24 cellular contexts compared by ENCODE assay signal in the genomic region with DNA sequence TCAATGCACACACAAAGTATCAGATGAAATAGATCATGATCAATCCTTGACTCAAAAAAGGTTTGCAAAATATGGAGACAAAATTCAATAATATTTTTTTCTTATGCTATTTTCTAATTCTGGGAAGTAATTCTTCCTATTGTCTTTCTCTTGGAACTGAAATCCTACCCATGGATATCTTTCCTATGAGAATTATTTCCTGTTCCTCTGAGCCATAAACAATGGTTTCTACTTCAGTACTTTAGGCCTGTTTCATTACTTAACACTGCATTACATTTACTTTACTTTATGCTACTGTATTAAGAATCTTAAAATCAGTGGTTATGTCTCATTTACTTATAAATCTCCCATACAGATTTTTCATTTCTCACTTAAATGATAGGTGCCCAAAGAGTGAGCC.
DNase-seq lines count a peak whose midpoint lies in the region; TF ChIP-seq lines count a peak whose summit lies in the region.
"Had no signal": no experiment of that assay in that cellular context is flagged by ENCODE, and none has a peak within 500 bp of the region (broad histone marks: within the 10 kb centered on the region; RNA-seq: fewer than 3 reads in every experiment).

No MANE protein-coding gene starts in this region.

- peaks cover 12% of the 10 kb centered on the region for H3K4me1 Mint-ChIP-seq in endothelial cell (ENCODE audit: unreplicated experiment)
- H3K4me1 Mint-ChIP-seq: CD14-positive monocyte had no signal

- no peak overlapping the region for H3K4me3 Mint-ChIP-seq in endothelial cell (ENCODE audit: unreplicated experiment)
- H3K4me3 Mint-ChIP-seq: CD14-positive monocyte; CD4-positive, alpha-beta memory T cell; CD4-positive, CD25-positive, alpha-beta regulatory T cell; CD8-positive, alpha-beta memory T cell had no signal

- H3K79me2 ChIP-seq in smooth muscle cell (ENCODE audit: low read depth) = no peaks in the 10 kb centered on the region

- no peaks in the 10 kb centered on the region for H3K4me1 ChIP-seq in smooth muscle cell (ENCODE audit: low read depth)
- no peaks in the 10 kb centered on the region for H3K4me1 ChIP-seq in suprapubic skin
- H3K4me1 ChIP-seq: BLaER1 had no signal

- no peaks in the 10 kb centered on the region for H3K9me3 Mint-ChIP-seq in endothelial cell (ENCODE audit: unreplicated experiment)

- TF ChIP-seq POLR2A in suprapubic skin (IDR thresholded peaks at IDR 0.05) = no peak

- no peaks in the 10 kb centered on the region for H3K36me3 Mint-ChIP-seq in endothelial cell (ENCODE audit: low read depth, unreplicated experiment)
- H3K36me3 Mint-ChIP-seq: CD14-positive monocyte had no signal

- H4K20me1 ChIP-seq in smooth muscle cell (ENCODE audit: low read depth) = no peaks in the 10 kb centered on the region
- H4K20me1 ChIP-seq: BLaER1 had no signal

- H3F3A ChIP-seq in smooth muscle cell (ENCODE audit: low read depth) = no peaks in the 10 kb centered on the region

- no peak overlapping the region for H3K27ac ChIP-seq in smooth muscle cell (ENCODE audit: low read depth)
- no peak overlapping the region for H3K27ac ChIP-seq in suprapubic skin
- H3K27ac ChIP-seq: BLaER1 had no signal

- peak overlapping the region; percentile 81 for H3K27ac Mint-ChIP-seq in endothelial cell (ENCODE audit: unreplicated experiment)
- H3K27ac Mint-ChIP-seq: CD14-positive monocyte; CD4-positive, alpha-beta memory T cell had no signal

- no peak overlapping the region for H3K4me2 ChIP-seq in smooth muscle cell
- H3K4me2 ChIP-seq: BLaER1 had no signal

- peaks cover 4% of the 10 kb centered on the region for H3K27me3 Mint-ChIP-seq in endothelial cell (ENCODE audit: unreplicated experiment)
- H3K27me3 Mint-ChIP-seq: CD4-positive, alpha-beta memory T cell; CD4-positive, CD25-positive, alpha-beta regulatory T cell had no signal

- H3K4me3 ChIP-seq in fibroblast of pulmonary artery (replicated peaks; ENCODE audit: low read depth, low read length) = no peak overlapping the region
- no peak overlapping the region for H3K4me3 ChIP-seq in smooth muscle cell
- H3K4me3 ChIP-seq in suprapubic skin = no peak overlapping the region
- H3K4me3 ChIP-seq: BLaER1, GM12878 had no signal

- H3K9ac ChIP-seq in smooth muscle cell (ENCODE audit: low read depth) = no peak overlapping the region
- H3K9ac ChIP-seq: BLaER1 had no signal

- DNase-seq in endothelial cell (ENCODE audit: low spot score) (no peak), fibroblast of pulmonary artery (ENCODE audit: low read depth) (peak; percentile 31), smooth muscle cell (lab: John Stamatoyannopoulos, UW; ENCODE audit: unreplicated experiment) (no peak), NCI-H1092 treated with DMSO at 0.1 percent for 48 hours (lab: John Stamatoyannopoulos, UW) (no peak), NCI-H1417 (lab: John Stamatoyannopoulos, UW) (no peak), suprapubic skin (ENCODE audit: low spot score in 2 of 2) (no peak)
- DNase-seq: 8988T; ACHN; BE2C; C1 segment of cervical spinal cord; CD4-positive, alpha-beta memory T cell; CD4-positive, CD25-positive, alpha-beta regulatory T cell; CD8-positive, alpha-beta memory T cell; COR-L47; DMS 273 treated with DMSO at 0.1 percent for 48 hours; DMS153; DMS53; DMS79; DND-41; EL; GDM1 had no signal

- TF ChIP-seq EP300 in suprapubic skin (IDR thresholded peaks at IDR 0.05) = no peak

- H3K27me3 ChIP-seq in smooth muscle cell (ENCODE audit: low read depth) = no peaks in the 10 kb centered on the region
- H3K27me3 ChIP-seq in suprapubic skin = no peaks in the 10 kb centered on the region
- H3K27me3 ChIP-seq: BE2C, BLaER1 had no signal

- H2AFZ ChIP-seq in smooth muscle cell (ENCODE audit: low read depth) = peak overlapping the region; percentile 17

- TF ChIP-seq CTCF in endothelial cell (IDR thresholded peaks at IDR 0.05; ENCODE audit: unreplicated experiment) (no peak), fibroblast of pulmonary artery (IDR thresholded peaks at IDR 0.05; ENCODE audit: low read length, missing control alignments) (no peak), smooth muscle cell (IDR thresholded peaks at IDR 0.05; ENCODE audit: borderline replicate concordance, insufficient read depth, poor library complexity, severe bottlenecking) (no peak), suprapubic skin (IDR thresholded peaks at IDR 0.05) (no peak)

- H3K36me3 ChIP-seq in smooth muscle cell (ENCODE audit: low read depth) (no peaks in the 10 kb centered on the region), suprapubic skin (no peaks in the 10 kb centered on the region)
- H3K36me3 ChIP-seq: BE2C, BLaER1 had no signal

- H3K9me3 ChIP-seq in smooth muscle cell (replicated peaks; ENCODE audit: low read depth) (no peaks in the 10 kb centered on the region), suprapubic skin (no peaks in the 10 kb centered on the region)
- H3K9me3 ChIP-seq: BE2C, BLaER1 had no signal
